16 cellular contexts compared by ENCODE assay signal in the genomic region with DNA sequence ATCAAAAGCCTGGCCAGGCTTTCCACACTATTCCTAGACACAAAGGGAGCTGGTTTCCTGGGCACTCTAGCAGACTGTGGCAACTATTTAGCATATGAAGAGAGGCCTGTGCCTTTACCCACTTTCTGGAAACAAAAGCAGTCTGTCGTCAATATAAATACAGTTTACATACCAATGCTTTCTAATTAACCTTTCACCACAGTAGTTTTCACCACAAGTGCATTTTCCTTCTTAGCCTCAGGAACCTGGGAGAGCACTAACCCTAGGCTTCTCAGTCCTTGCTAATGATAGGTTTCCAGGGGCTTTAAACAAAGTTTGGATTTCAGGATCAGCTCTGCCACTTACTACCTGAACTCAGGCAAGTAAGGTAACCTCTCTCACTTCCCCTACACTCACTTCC.
DNase-seq lines count a peak whose midpoint lies in the region; ATAC-seq and TF ChIP-seq lines count a peak whose summit lies in the region.
"Had no signal": no experiment of that assay in that cellular context is flagged by ENCODE, and none has a peak within 500 bp of the region (broad histone marks: within the 10 kb centered on the region; RNA-seq: fewer than 3 reads in every experiment).

No MANE protein-coding gene starts in this region.

- H3K27ac ChIP-seq in GM23338 (ENCODE audit: low read depth), result peak overlapping the region; percentile 88
- H3K27ac ChIP-seq in iPS DF 6.9 (ENCODE audit: low read length), result no peak overlapping the region
- peak overlapping the region; percentile 0 for H3K27ac ChIP-seq in mesodermal cell (ENCODE audit: low read depth, low read length, severe bottlenecking)
- H3K27ac ChIP-seq: SJSA1 had no signal

- H3K4me3 ChIP-seq in GM23338 (peak overlapping the region; percentile 15), iPS DF 6.9 (ENCODE audit: low read length) (no peak overlapping the region), mesodermal cell (ENCODE audit: extremely low read depth, insufficient read depth, low read length, poor library complexity, severe bottlenecking) (no peak overlapping the region)
- H3K4me3 ChIP-seq: SJSA1 had no signal

- peaks cover 22% of the 10 kb centered on the region for H3K4me1 Mint-ChIP-seq in GM23338
- H3K4me1 Mint-ChIP-seq in activated naive CD8-positive, alpha-beta T cell treated with anti-CD3 and anti-CD28 coated beads for 36 hours, result no peaks in the 10 kb centered on the region
- H3K4me1 Mint-ChIP-seq: B cell had no signal

- H3K9me2 ChIP-seq in GM23338 (ENCODE audit: insufficient read depth), result no peaks in the 10 kb centered on the region

- peak; percentile 97 for ATAC-seq in GM23338
- ATAC-seq: CD8-positive, alpha-beta T cell had no signal

- no peaks in the 10 kb centered on the region for H3K9me3 ChIP-seq in iPS DF 6.9 (ENCODE audit: control insufficient read depth, insufficient read depth, low read length)
- H3K9me3 ChIP-seq in mesodermal cell (ENCODE audit: control insufficient read depth, low read length), result no peaks in the 10 kb centered on the region

- no CpG with 5 or more reads among the region's 1 CpG for WGBS in iPS DF 6.9 (ENCODE audit: insufficient coverage, insufficient read length)
- WGBS in mesodermal cell (ENCODE audit: insufficient coverage in 2 of 2), 2 experiments, result 0% methylated on average over 1 of the region's 1 CpG

- peaks cover 90% of the 10 kb centered on the region for H3K79me2 ChIP-seq in GM23338 (replicated peaks; ENCODE audit: insufficient read depth)

- H3K36me3 Mint-ChIP-seq in GM23338 (ENCODE audit: low read depth), result peaks cover 14% of the 10 kb centered on the region; the same call in 2 of the 3 replicates
- H3K36me3 Mint-ChIP-seq in activated naive CD8-positive, alpha-beta T cell treated with anti-CD3 and anti-CD28 coated beads for 36 hours, result no peaks in the 10 kb centered on the region
- H3K36me3 Mint-ChIP-seq: CD8-positive, alpha-beta T cell had no signal

- H3K4me2 ChIP-seq in GM23338, result peak overlapping the region; percentile 55

- no peak overlapping the region for H3K4me3 Mint-ChIP-seq in GM23338
- no peak overlapping the region for H3K4me3 Mint-ChIP-seq in activated naive CD8-positive, alpha-beta T cell treated with anti-CD3 and anti-CD28 coated beads for 36 hours
- H3K4me3 Mint-ChIP-seq: B cell; CD8-positive, alpha-beta T cell had no signal

- no peak for TF ChIP-seq CTCF in GM23338 (conservative IDR thresholded peaks at IDR 0.05; ENCODE audit: low read depth in 2 of 2)

- no peaks in the 10 kb centered on the region for H3K27me3 ChIP-seq in GM23338 (ENCODE audit: insufficient read depth)
- H3K27me3 ChIP-seq in iPS DF 6.9 (ENCODE audit: control insufficient read depth, insufficient read depth, low read length), result no peaks in the 10 kb centered on the region
- H3K27me3 ChIP-seq: SJSA1 had no signal

- DNase-seq in GM23338 (ENCODE audit: low spot score) (peak; percentile 90), NCI-H69 (lab: John Stamatoyannopoulos, UW) (peak; percentile 84), iPS DF 6.9 (ENCODE audit: low read depth, low spot score) (peak; percentile 68), NCI-H1048 (lab: John Stamatoyannopoulos, UW) (no peak), globus pallidus (ENCODE audit: low spot score) (no peak)
- no peak for DNase-seq in activated naive CD8-positive, alpha-beta T cell treated with anti-CD3 and anti-CD28 coated beads for 36 hours
- DNase-seq: ACHN; CD8-positive, alpha-beta T cell; Karpas-422; NCI-H2029 treated with DMSO at 0.1 percent for 48 hours; NCI-H526; OCI-M1; RPMI8226 had no signal

- no peaks in the 10 kb centered on the region; the same call in 1 of the 2 replicates for H3F3A ChIP-seq in GM23338 (replicated peaks; ENCODE audit: low read depth)

- H3K4me1 ChIP-seq in GM23338 (ENCODE audit: insufficient read depth) (peaks cover 56% of the 10 kb centered on the region), iPS DF 6.9 (ENCODE audit: control insufficient read depth, insufficient read depth, low read length) (peaks cover 10% of the 10 kb centered on the region), mesodermal cell (ENCODE audit: control insufficient read depth, insufficient read depth, low read length, poor library complexity, severe bottlenecking) (peaks cover 10% of the 10 kb centered on the region)

- H4K20me1 ChIP-seq in GM23338 (replicated peaks; ENCODE audit: insufficient read depth), result peaks cover 3% of the 10 kb centered on the region; the same call in 1 of the 2 replicates

- H3K27me3 Mint-ChIP-seq in GM23338 (ENCODE audit: insufficient read depth, low read depth, poor library complexity), result peaks cover 5% of the 10 kb centered on the region
- H3K27me3 Mint-ChIP-seq in activated naive CD8-positive, alpha-beta T cell treated with anti-CD3 and anti-CD28 coated beads for 36 hours, result no peaks in the 10 kb centered on the region
- H3K27me3 Mint-ChIP-seq: B cell had no signal

- no peak overlapping the region for H3K27ac Mint-ChIP-seq in GM23338
- H3K27ac Mint-ChIP-seq in activated naive CD8-positive, alpha-beta T cell treated with anti-CD3 and anti-CD28 coated beads for 36 hours, result no peak overlapping the region
- H3K27ac Mint-ChIP-seq: B cell; CD8-positive, alpha-beta T cell had no signal

- H2AFZ ChIP-seq in GM23338, result no peak overlapping the region

- H3K9me3 Mint-ChIP-seq in GM23338, result peaks cover 14% of the 10 kb centered on the region; the same call in 2 of the 3 replicates
- H3K9me3 Mint-ChIP-seq in activated naive CD8-positive, alpha-beta T cell treated with anti-CD3 and anti-CD28 coated beads for 36 hours, result peaks cover 10% of the 10 kb centered on the region

- no peaks in the 10 kb centered on the region for H3K36me3 ChIP-seq in GM23338 (ENCODE audit: insufficient read depth)
- no peaks in the 10 kb centered on the region for H3K36me3 ChIP-seq in iPS DF 6.9 (ENCODE audit: control insufficient read depth, insufficient read depth, low read length)
- H3K36me3 ChIP-seq in mesodermal cell (ENCODE audit: control insufficient read depth, insufficient read depth, low read length), result no peaks in the 10 kb centered on the region
- H3K36me3 ChIP-seq: SJSA1 had no signal

TF ChIP-seq in GM23338, 12 proteins besides CTCF, POLR2A, EP300 and RAD21:
- peak; percentile 88; the same call in 1 of the 2 replicates for TF ChIP-seq NANOG (IDR thresholded peaks at IDR 0.05; ENCODE audit: borderline replicate concordance)
- no peak for TF ChIP-seq POLR2AphosphoS5 (IDR thresholded peaks at IDR 0.05; ENCODE audit: low read depth)

Comparison
In these comparisons a context has a peak if more than half of its experiments do, and no peak if none do; other contexts are left out.
1. DNase-seq: peak in GM23338 (single experiment), NCI-H69 (single experiment) and iPS DF 6.9 (single experiment); none in NCI-H1048 (single experiment), globus pallidus (single experiment) and activated naive CD8-positive, alpha-beta T cell treated with anti-CD3 and anti-CD28 coated beads for 36 hours (single experiment).